ENCODE assay signal across 1 cellular context in genomic region chr4:185396724-185397402, GRCh38.
TF ChIP-seq lines count a peak whose summit lies in the region.

TSS of gene ANKRD37 (plus strand) at chr4:185396841. CDS start at chr4:185396924, 83 bp downstream.

TF ChIP-seq in GM12878, 131 proteins besides CTCF, POLR2A, EP300 and RAD21 (continued from another document and continues in another):
- TF ChIP-seq, protein P1, sequence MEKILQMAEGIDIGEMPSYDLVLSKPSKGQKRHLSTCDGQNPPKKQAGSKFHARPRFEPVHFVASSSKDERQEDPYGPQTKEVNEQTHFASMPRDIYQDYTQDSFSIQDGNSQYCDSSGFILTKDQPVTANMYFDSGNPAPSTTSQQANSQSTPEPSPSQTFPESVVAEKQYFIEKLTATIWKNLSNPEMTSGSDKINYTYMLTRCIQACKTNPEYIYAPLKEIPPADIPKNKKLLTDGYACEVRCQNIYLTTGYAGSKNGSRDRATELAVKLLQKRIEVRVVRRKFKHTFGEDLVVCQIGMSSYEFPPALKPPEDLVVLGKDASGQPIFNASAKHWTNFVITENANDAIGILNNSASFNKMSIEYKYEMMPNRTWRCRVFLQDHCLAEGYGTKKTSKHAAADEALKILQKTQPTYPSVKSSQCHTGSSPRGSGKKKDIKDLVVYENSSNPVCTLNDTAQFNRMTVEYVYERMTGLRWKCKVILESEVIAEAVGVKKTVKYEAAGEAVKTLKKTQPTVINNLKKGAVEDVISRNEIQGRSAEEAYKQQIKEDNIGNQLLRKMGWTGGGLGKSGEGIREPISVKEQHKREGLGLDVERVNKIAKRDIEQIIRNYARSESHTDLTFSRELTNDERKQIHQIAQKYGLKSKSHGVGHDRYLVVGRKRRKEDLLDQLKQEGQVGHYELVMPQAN (conservative IDR thresholded peaks at IDR 0.05) = peak; percentile 90
- TF ChIP-seq NFXL1 (IDR thresholded peaks at IDR 0.05; ENCODE audit: borderline replicate concordance) (no peak), HDAC2 (IDR thresholded peaks at IDR 0.05) (no peak), NR2C1 (IDR thresholded peaks at IDR 0.05) (no peak), MTA3 (IDR thresholded peaks at IDR 0.05; ENCODE audit: borderline replicate concordance, low read length) (no peak), SMARCA5 (IDR thresholded peaks at IDR 0.05) (no peak), NRF1 (conservative IDR thresholded peaks at IDR 0.05; ENCODE audit: low read depth, low read length) (no peak), JUND (IDR thresholded peaks at IDR 0.05; ENCODE audit: low read depth, low read length) (no peak), NFIC (IDR thresholded peaks at IDR 0.05; ENCODE audit: low read depth, low read length) (no peak), BCL3 (IDR thresholded peaks at IDR 0.05; ENCODE audit: borderline replicate concordance, insufficient read depth, low read depth, low read length, poor library complexity, severe bottlenecking) (no peak), STAT3 (IDR thresholded peaks at IDR 0.05; ENCODE audit: low read depth, low read length) (no peak), ESRRA (IDR thresholded peaks at IDR 0.05; ENCODE audit: low read length) (no peak), ZSCAN29 (IDR thresholded peaks at IDR 0.05) (no peak), IRF3 (IDR thresholded peaks at IDR 0.05) (no peak), BACH1 (IDR thresholded peaks at IDR 0.05; ENCODE audit: borderline replicate concordance) (no peak), CBX3 (IDR thresholded peaks at IDR 0.05; ENCODE audit: borderline replicate concordance, low read depth) (no peak), ZNF24 (IDR thresholded peaks at IDR 0.05) (no peak), TCF3 (IDR thresholded peaks at IDR 0.05; ENCODE audit: borderline replicate concordance, insufficient read depth, low read depth, low read length) (no peak), NR2F1 (conservative IDR thresholded peaks at IDR 0.05) (no peak), YBX1 (IDR thresholded peaks at IDR 0.05) (no peak), EED (IDR thresholded peaks at IDR 0.05; ENCODE audit: low read depth) (no peak), BMI1 (IDR thresholded peaks at IDR 0.05; ENCODE audit: borderline replicate concordance) (no peak), RAD51 (IDR thresholded peaks at IDR 0.05) (no peak), MYC (IDR thresholded peaks at IDR 0.05; ENCODE audit: insufficient read depth, insufficient read length, insufficient replicate concordance, low read length, severe bottlenecking) (no peak), CREB1 (IDR thresholded peaks at IDR 0.05; ENCODE audit: low read depth) (no peak), WRNIP1 (IDR thresholded peaks at IDR 0.05; ENCODE audit: borderline replicate concordance, low read depth, low read length) (no peak), SMC3 (IDR thresholded peaks at IDR 0.05; ENCODE audit: borderline replicate concordance, low read length) (no peak), DPF2 (IDR thresholded peaks at IDR 0.05) (no peak), NBN (IDR thresholded peaks at IDR 0.05) (peak; percentile 35), MAX (IDR thresholded peaks at IDR 0.05; ENCODE audit: low read depth, low read length) (no peak), POLR2AphosphoS2 (IDR thresholded peaks at IDR 0.05; ENCODE audit: low read depth, low read length) (peak; percentile 95), CREM (IDR thresholded peaks at IDR 0.05; ENCODE audit: low read depth) (no peak), REST (IDR thresholded peaks at IDR 0.05; ENCODE audit: low read depth, low read length) (peak; percentile 50; the same call in 1 of the 2 replicates), PML (IDR thresholded peaks at IDR 0.05; ENCODE audit: low read length) (no peak; the same call in 1 of the 2 replicates), GATAD2B (conservative IDR thresholded peaks at IDR 0.05; ENCODE audit: low read depth) (no peak), ZBED1 (IDR thresholded peaks at IDR 0.05; ENCODE audit: borderline replicate concordance) (no peak), KAT2A (conservative IDR thresholded peaks at IDR 0.05; ENCODE audit: control insufficient read depth, low read depth, low read length) (no peak), E2F8 (IDR thresholded peaks at IDR 0.05; ENCODE audit: low read depth, partially characterized antibody) (peak; percentile 45), ZNF384 (IDR thresholded peaks at IDR 0.05; ENCODE audit: borderline replicate concordance, low read depth, low read length) (no peak), TAF1 (IDR thresholded peaks at IDR 0.05; ENCODE audit: borderline replicate concordance, low read depth, low read length) (peak; percentile 35; the same call in 1 of the 2 replicates)
- TF ChIP-seq, protein P2, sequence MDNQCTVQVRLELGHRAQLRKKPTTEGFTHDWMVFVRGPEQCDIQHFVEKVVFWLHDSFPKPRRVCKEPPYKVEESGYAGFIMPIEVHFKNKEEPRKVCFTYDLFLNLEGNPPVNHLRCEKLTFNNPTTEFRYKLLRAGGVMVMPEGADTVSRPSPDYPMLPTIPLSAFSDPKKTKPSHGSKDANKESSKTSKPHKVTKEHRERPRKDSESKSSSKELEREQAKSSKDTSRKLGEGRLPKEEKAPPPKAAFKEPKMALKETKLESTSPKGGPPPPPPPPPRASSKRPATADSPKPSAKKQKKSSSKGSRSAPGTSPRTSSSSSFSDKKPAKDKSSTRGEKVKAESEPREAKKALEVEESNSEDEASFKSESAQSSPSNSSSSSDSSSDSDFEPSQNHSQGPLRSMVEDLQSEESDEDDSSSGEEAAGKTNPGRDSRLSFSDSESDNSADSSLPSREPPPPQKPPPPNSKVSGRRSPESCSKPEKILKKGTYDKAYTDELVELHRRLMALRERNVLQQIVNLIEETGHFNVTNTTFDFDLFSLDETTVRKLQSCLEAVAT (IDR thresholded peaks at IDR 0.05) = peak; percentile 99
- TF ChIP-seq, protein P3, sequence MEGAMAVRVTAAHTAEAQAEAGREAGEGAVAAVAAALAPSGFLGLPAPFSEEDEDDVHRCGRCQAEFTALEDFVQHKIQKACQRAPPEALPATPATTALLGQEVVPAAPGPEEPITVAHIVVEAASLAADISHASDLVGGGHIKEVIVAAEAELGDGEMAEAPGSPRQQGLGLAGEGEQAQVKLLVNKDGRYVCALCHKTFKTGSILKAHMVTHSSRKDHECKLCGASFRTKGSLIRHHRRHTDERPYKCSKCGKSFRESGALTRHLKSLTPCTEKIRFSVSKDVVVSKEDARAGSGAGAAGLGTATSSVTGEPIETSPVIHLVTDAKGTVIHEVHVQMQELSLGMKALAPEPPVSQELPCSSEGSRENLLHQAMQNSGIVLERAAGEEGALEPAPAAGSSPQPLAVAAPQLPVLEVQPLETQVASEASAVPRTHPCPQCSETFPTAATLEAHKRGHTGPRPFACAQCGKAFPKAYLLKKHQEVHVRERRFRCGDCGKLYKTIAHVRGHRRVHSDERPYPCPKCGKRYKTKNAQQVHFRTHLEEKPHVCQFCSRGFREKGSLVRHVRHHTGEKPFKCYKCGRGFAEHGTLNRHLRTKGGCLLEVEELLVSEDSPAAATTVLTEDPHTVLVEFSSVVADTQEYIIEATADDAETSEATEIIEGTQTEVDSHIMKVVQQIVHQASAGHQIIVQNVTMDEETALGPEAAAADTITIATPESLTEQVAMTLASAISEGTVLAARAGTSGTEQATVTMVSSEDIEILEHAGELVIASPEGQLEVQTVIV (IDR thresholded peaks at IDR 0.05; ENCODE audit: borderline replicate concordance, partially characterized antibody) = no peak
- TF ChIP-seq, protein P4, sequence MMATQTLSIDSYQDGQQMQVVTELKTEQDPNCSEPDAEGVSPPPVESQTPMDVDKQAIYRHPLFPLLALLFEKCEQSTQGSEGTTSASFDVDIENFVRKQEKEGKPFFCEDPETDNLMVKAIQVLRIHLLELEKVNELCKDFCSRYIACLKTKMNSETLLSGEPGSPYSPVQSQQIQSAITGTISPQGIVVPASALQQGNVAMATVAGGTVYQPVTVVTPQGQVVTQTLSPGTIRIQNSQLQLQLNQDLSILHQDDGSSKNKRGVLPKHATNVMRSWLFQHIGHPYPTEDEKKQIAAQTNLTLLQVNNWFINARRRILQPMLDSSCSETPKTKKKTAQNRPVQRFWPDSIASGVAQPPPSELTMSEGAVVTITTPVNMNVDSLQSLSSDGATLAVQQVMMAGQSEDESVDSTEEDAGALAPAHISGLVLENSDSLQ (IDR thresholded peaks at IDR 0.05) = no peak
